1 cellular context compared by ENCODE assay signal in genomic region chr19:45817010-45817724, GRCh38.
TF ChIP-seq lines count a peak whose summit lies in the region.

No MANE protein-coding gene starts in this region.

TF ChIP-seq in GM12878, 131 proteins besides CTCF, POLR2A, EP300 and RAD21 (continued from another document and continues in another):
- TF ChIP-seq ZBTB4 (CRISPR knock-in tag; IDR thresholded peaks at IDR 0.05) (no peak), ZNF217 (IDR thresholded peaks at IDR 0.05) (no peak), ATF2 (IDR thresholded peaks at IDR 0.05; ENCODE audit: low read length) (no peak), CBX5 (IDR thresholded peaks at IDR 0.05; ENCODE audit: low read depth) (peak; percentile 57; the same call in 1 of the 2 replicates), ZBTB11 (CRISPR knock-in tag; IDR thresholded peaks at IDR 0.05) (no peak), CREB1 (IDR thresholded peaks at IDR 0.05; ENCODE audit: low read depth) (no peak; the same call in 1 of the 2 replicates), ATF7 (IDR thresholded peaks at IDR 0.05; ENCODE audit: low read depth) (no peak), SMARCA5 (IDR thresholded peaks at IDR 0.05) (peak; percentile 93), BCL11A (IDR thresholded peaks at IDR 0.05; ENCODE audit: low read depth, low read length) (no peak), SUZ12 (IDR thresholded peaks at IDR 0.05; ENCODE audit: unreplicated experiment) (no peak), ZNF274 (IDR thresholded peaks at IDR 0.05; ENCODE audit: insufficient read depth, insufficient read length) (no peak), HDGF (IDR thresholded peaks at IDR 0.05) (peak; percentile 70; the same call in 1 of the 2 replicates), NR2C1 (IDR thresholded peaks at IDR 0.05) (no peak), TAF1 (IDR thresholded peaks at IDR 0.05; ENCODE audit: borderline replicate concordance, low read depth, low read length) (no peak), ZNF592 (IDR thresholded peaks at IDR 0.05) (peak; percentile 73; the same call in 1 of the 2 replicates), NKRF (conservative IDR thresholded peaks at IDR 0.05) (no peak), CBX3 (IDR thresholded peaks at IDR 0.05; ENCODE audit: borderline replicate concordance, low read depth) (no peak), TBL1XR1 (IDR thresholded peaks at IDR 0.05; ENCODE audit: low read depth, low read length) (0 out of 2 replicates have a peak, but pooled peaks have one; percentile 32), HDAC2 (IDR thresholded peaks at IDR 0.05) (no peak), ZZZ3 (IDR thresholded peaks at IDR 0.05; ENCODE audit: control insufficient read depth, insufficient read length, low read depth) (no peak), EGR1 (IDR thresholded peaks at IDR 0.05; ENCODE audit: borderline replicate concordance in 1 of 2, low read depth in 2 of 2, low read length in 2 of 2) (no peak), JUND (IDR thresholded peaks at IDR 0.05; ENCODE audit: low read depth, low read length) (no peak)
- TF ChIP-seq, protein P1, sequence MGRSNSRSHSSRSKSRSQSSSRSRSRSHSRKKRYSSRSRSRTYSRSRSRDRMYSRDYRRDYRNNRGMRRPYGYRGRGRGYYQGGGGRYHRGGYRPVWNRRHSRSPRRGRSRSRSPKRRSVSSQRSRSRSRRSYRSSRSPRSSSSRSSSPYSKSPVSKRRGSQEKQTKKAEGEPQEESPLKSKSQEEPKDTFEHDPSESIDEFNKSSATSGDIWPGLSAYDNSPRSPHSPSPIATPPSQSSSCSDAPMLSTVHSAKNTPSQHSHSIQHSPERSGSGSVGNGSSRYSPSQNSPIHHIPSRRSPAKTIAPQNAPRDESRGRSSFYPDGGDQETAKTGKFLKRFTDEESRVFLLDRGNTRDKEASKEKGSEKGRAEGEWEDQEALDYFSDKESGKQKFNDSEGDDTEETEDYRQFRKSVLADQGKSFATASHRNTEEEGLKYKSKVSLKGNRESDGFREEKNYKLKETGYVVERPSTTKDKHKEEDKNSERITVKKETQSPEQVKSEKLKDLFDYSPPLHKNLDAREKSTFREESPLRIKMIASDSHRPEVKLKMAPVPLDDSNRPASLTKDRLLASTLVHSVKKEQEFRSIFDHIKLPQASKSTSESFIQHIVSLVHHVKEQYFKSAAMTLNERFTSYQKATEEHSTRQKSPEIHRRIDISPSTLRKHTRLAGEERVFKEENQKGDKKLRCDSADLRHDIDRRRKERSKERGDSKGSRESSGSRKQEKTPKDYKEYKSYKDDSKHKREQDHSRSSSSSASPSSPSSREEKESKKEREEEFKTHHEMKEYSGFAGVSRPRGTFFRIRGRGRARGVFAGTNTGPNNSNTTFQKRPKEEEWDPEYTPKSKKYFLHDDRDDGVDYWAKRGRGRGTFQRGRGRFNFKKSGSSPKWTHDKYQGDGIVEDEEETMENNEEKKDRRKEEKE (IDR thresholded peaks at IDR 0.05), result no peak
- TF ChIP-seq, protein P2, sequence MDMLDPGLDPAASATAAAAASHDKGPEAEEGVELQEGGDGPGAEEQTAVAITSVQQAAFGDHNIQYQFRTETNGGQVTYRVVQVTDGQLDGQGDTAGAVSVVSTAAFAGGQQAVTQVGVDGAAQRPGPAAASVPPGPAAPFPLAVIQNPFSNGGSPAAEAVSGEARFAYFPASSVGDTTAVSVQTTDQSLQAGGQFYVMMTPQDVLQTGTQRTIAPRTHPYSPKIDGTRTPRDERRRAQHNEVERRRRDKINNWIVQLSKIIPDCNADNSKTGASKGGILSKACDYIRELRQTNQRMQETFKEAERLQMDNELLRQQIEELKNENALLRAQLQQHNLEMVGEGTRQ (IDR thresholded peaks at IDR 0.05; ENCODE audit: borderline replicate concordance, low read depth, low read length), result peak; percentile 68
- TF ChIP-seq, protein P3, sequence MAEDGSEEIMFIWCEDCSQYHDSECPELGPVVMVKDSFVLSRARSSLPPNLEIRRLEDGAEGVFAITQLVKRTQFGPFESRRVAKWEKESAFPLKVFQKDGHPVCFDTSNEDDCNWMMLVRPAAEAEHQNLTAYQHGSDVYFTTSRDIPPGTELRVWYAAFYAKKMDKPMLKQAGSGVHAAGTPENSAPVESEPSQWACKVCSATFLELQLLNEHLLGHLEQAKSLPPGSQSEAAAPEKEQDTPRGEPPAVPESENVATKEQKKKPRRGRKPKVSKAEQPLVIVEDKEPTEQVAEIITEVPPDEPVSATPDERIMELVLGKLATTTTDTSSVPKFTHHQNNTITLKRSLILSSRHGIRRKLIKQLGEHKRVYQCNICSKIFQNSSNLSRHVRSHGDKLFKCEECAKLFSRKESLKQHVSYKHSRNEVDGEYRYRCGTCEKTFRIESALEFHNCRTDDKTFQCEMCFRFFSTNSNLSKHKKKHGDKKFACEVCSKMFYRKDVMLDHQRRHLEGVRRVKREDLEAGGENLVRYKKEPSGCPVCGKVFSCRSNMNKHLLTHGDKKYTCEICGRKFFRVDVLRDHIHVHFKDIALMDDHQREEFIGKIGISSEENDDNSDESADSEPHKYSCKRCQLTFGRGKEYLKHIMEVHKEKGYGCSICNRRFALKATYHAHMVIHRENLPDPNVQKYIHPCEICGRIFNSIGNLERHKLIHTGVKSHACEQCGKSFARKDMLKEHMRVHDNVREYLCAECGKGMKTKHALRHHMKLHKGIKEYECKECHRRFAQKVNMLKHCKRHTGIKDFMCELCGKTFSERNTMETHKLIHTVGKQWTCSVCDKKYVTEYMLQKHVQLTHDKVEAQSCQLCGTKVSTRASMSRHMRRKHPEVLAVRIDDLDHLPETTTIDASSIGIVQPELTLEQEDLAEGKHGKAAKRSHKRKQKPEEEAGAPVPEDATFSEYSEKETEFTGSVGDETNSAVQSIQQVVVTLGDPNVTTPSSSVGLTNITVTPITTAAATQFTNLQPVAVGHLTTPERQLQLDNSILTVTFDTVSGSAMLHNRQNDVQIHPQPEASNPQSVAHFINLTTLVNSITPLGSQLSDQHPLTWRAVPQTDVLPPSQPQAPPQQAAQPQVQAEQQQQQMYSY (CRISPR knock-in tag; IDR thresholded peaks at IDR 0.05), result no peak
- TF ChIP-seq, protein P4, sequence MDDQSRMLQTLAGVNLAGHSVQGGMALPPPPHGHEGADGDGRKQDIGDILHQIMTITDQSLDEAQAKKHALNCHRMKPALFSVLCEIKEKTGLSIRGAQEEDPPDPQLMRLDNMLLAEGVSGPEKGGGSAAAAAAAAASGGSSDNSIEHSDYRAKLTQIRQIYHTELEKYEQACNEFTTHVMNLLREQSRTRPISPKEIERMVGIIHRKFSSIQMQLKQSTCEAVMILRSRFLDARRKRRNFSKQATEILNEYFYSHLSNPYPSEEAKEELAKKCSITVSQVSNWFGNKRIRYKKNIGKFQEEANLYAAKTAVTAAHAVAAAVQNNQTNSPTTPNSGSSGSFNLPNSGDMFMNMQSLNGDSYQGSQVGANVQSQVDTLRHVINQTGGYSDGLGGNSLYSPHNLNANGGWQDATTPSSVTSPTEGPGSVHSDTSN (IDR thresholded peaks at IDR 0.05; ENCODE audit: insufficient replicate concordance, low read depth, low read length), result peak; percentile 6
- TF ChIP-seq, protein P5, sequence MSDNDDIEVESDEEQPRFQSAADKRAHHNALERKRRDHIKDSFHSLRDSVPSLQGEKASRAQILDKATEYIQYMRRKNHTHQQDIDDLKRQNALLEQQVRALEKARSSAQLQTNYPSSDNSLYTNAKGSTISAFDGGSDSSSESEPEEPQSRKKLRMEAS (IDR thresholded peaks at IDR 0.05; ENCODE audit: low read depth, low read length), result peak; percentile 87; the same call in 1 of the 2 replicates
